In the genomic region with DNA sequence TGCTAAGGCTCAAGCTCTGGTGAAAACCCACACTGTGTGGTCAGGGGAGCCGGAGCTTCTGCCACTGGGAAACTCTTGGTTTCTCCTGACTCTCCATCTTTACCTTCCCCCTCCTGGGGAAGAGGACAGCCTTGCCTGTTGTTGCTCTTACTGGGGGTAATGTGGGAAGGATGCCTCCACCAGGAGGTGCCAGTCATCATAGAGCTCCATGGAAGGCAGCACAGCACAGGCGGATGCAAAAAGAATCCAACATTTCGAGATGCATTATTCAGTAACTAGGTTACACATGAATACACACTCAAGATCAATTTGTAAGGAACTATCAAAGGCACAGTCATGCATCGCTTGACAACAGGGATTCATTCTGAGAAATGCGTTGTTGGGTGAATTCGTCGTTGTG, we compare ENCODE assay signal across 14 cellular contexts.
DNase-seq lines count a peak whose midpoint lies in the region; ATAC-seq and TF ChIP-seq lines count a peak whose summit lies in the region.
"Had no signal": no experiment of that assay in that cellular context is flagged by ENCODE, and none has a peak within 500 bp of the region (broad histone marks: within the 10 kb centered on the region; RNA-seq: fewer than 3 reads in every experiment).

No MANE protein-coding gene starts in this region.

- TF ChIP-seq CTCF in 22Rv1 (IDR thresholded peaks at IDR 0.05) = peak; percentile 10; the same call in 1 of the 2 replicates
- no peak for TF ChIP-seq CTCF in foreskin fibroblast (IDR thresholded peaks at IDR 0.05; ENCODE audit: low read depth, low read length)

- CTCF ChIA-PET in HEK293T (lab: Yijun Ruan, JAX) = no interaction called here

- intact Hi-C loops in sciatic nerve (cut with DNase I) = no loop called here

- DNase-seq in HEK293T (ENCODE audit: extremely low spot score) = peak; percentile 14
- peak; percentile 29 for DNase-seq in iPS-NIHi11 (ENCODE audit: low spot score)
- no peak for DNase-seq in foreskin fibroblast
- no peak for DNase-seq in activated CD8-positive, alpha-beta memory T cell treated with anti-CD3 and anti-CD28 coated beads for 24 hours
- no peak for DNase-seq in sciatic nerve (ENCODE audit: low spot score)
- DNase-seq: activated CD4-positive, alpha-beta T cell treated with anti-CD3 and anti-CD28 coated beads, Interleukin-2, amount 10 ng/mL, durations not matched to agents 7 days and 5 days; activated naive CD4-positive, alpha-beta T cell; SW 1271 had no signal

- POLR2A ChIA-PET in HEK293T (lab: Yijun Ruan, JAX) = no interaction called here

- H3K4me3 ChIP-seq in foreskin fibroblast (ENCODE audit: low read depth in 1 of 2, low read length in 2 of 2) = no peak overlapping the region
- H3K4me3 ChIP-seq: lung, prostate gland, suprapubic skin had no signal

- no peak overlapping the region for H3K27ac ChIP-seq in 22Rv1
- H3K27ac ChIP-seq: prostate gland, suprapubic skin had no signal

- ATAC-seq in SK-N-SH treated with all-trans-retinoic acid at 6 μM for 48 hours (peak; percentile 44; the same call in 1 of the 3 replicates), sciatic nerve (no peak), HG02870 (IDR thresholded peaks at IDR 0.05; ENCODE audit: unreplicated experiment) (no peak)

TF ChIP-seq in HEK293T, 16 proteins besides CTCF, POLR2A, EP300 and RAD21:
- TF ChIP-seq FOXA1 (IDR thresholded peaks at IDR 0.05) (no peak), NFRKB (IDR thresholded peaks at IDR 0.05) (no peak), SUZ12 (IDR thresholded peaks at IDR 0.05) (no peak), FOXK2 (IDR thresholded peaks at IDR 0.05) (no peak)

TF ChIP-seq in SK-N-SH treated with all-trans-retinoic acid at 6 μM for 48 hours, 23 proteins besides CTCF, POLR2A, EP300 and RAD21:
- TF ChIP-seq GLIS3 (CRISPR knock-in tag; IDR thresholded peaks at IDR 0.05) = no peak
- TF ChIP-seq ZC3H10 (CRISPR knock-in tag; IDR thresholded peaks at IDR 0.05) = no peak
- no peak for TF ChIP-seq ISL1 (CRISPR knock-in tag; IDR thresholded peaks at IDR 0.05)
TF ChIP-seq in SK-N-SH treated with all-trans-retinoic acid at 6 μM for 48 hours: peak in this region for 0.

Comparison
In these comparisons a context has a peak if more than half of its experiments do, and no peak if none do; other contexts are left out.
1. DNase-seq: peak in HEK293T (single experiment) and iPS-NIHi11 (single experiment); none in foreskin fibroblast (0 of 2), activated CD8-positive, alpha-beta memory T cell treated with anti-CD3 and anti-CD28 coated beads for 24 hours (single experiment) and sciatic nerve (single experiment).